Comparison of ENCODE assay signal across 32 cellular contexts in genomic region chr16:12951392-12951791, GRCh38. TPM values are rescaled to one million over a fixed set of nuclear protein-coding genes. Genes with fewer than 3 reads are reported as not detected.
A peak's percentile ranks its signal among the peaks of the same experiment; 100 is the strongest.
DNase-seq lines count a peak whose midpoint lies in the region; ATAC-seq and TF ChIP-seq lines count a peak whose summit lies in the region.
"Had no signal": no experiment of that assay in that cellular context is flagged by ENCODE, and none has a peak within 500 bp of the region (broad histone marks: within the 10 kb centered on the region; RNA-seq: fewer than 3 reads in every experiment).

No MANE protein-coding gene starts in this region.

- intact Hi-C loops in mammary epithelial cell (cut with micrococcal nuclease): no loop called here

- TF ChIP-seq CTCF in mammary epithelial cell (conservative IDR thresholded peaks at IDR 0.05 in 1 of 2, IDR thresholded peaks at IDR 0.05 in 1 of 2; ENCODE audit: extremely low read depth in 1 of 2, insufficient read depth in 1 of 2, low read depth in 1 of 2, low read length in 2 of 2): no peak

- DNase-seq in DMS153 (lab: John Stamatoyannopoulos, UW) (peak; percentile 22), DMS153 treated with DMSO at 0.1 percent for 48 hours (lab: John Stamatoyannopoulos, UW; ENCODE audit: unreplicated experiment) (no peak), NCI-H1105 (lab: John Stamatoyannopoulos, UW) (peak; percentile 74), NCI-H748 (lab: John Stamatoyannopoulos, UW; ENCODE audit: unreplicated experiment) (peak; percentile 86), left kidney (ENCODE audit: low read depth, low spot score) (peak; percentile 62), mammary epithelial cell (no peak)
- no peak for DNase-seq in activated CD4-positive, alpha-beta T cell treated with anti-CD3 and anti-CD28 coated beads, Interleukin-2, amount 50 U/mL, for 1 hour
- DNase-seq: activated CD4-positive, alpha-beta memory T cell treated with anti-CD3 and anti-CD28 coated beads for 36 hours; activated naive CD4-positive, alpha-beta T cell treated with Interleukin-2 at 50 U/mL for 16 hours; activated T-cell treated with anti-CD3 and anti-CD28 coated beads, Interleukin-2, amount 50 U/mL, for 72 hours; Caco-2; central memory CD4-positive, alpha-beta T cell; cortex of kidney; DND-41; effector memory CD4-positive, alpha-beta T cell; GOT3; HFFc6; left colon; NCI-H1436; NCI-H2227 treated with DMSO at 0.1 percent for 48 hours; PC-3; T-helper 2 cell; trophoblast cell had no signal

- no peak overlapping the region for H3K27ac ChIP-seq in mammary epithelial cell (ENCODE audit: insufficient read depth, low read depth, low read length)
- H3K27ac ChIP-seq: 22Rv1; BLaER1 treated with 17β-estradiol and CSF1 and Interleukin-3, amounts not matched to agents 10 nM and 100 nM; epithelial cell of prostate had no signal

- peaks cover 52% of the 10 kb centered on the region for H3K79me2 ChIP-seq in mammary epithelial cell (ENCODE audit: insufficient read depth, low read length)

- dilution Hi-C loops in mammary epithelial cell (cut with HindIII; ENCODE audit: low sequenced_read_pairs): no loop called here

- CTCF ChIA-PET in mammary epithelial cell (lab: Charles Lee; ENCODE audit: low non-redundant PET): no interaction called here

- no peak overlapping the region for H3K4me2 ChIP-seq in mammary epithelial cell (ENCODE audit: insufficient read depth, low read depth, low read length)
- H3K4me2 ChIP-seq: BLaER1 treated with 17β-estradiol and CSF1 and Interleukin-3, amounts not matched to agents 10 nM and 100 nM had no signal

- no peaks in the 10 kb centered on the region for H3K27me3 ChIP-seq in mammary epithelial cell (ENCODE audit: insufficient read depth, low read length)
- H3K27me3 ChIP-seq: BLaER1 treated with 17β-estradiol and CSF1 and Interleukin-3, amounts not matched to agents 10 nM and 100 nM had no signal

- H4K20me1 ChIP-seq in mammary epithelial cell (ENCODE audit: insufficient read depth, low read length): no peaks in the 10 kb centered on the region
- H4K20me1 ChIP-seq: BLaER1 treated with 17β-estradiol and CSF1 and Interleukin-3, amounts not matched to agents 10 nM and 100 nM had no signal

- H2AFZ ChIP-seq in mammary epithelial cell (ENCODE audit: low read depth, low read length): no peak overlapping the region

- no TSS peak for BruUV-seq in mammary epithelial cell (replicated peaks; lab: Mats Ljungman, UMichigan)

- H3K4me3 ChIP-seq in mammary epithelial cell (replicated peaks in 1 of 3; ENCODE audit: insufficient read depth in 1 of 3, low read depth in 2 of 3, low read length in 3 of 3): no peak overlapping the region
- H3K4me3 ChIP-seq: BLaER1 treated with 17β-estradiol and CSF1 and Interleukin-3, amounts not matched to agents 10 nM and 100 nM had no signal

- in situ Hi-C loops in mammary epithelial cell (cut with MboI; ENCODE audit: low sequenced_read_pairs in 2 of 2): no loop called here

- no peak for ATAC-seq in HG02571 (IDR thresholded peaks at IDR 0.05; ENCODE audit: unreplicated experiment)
- ATAC-seq: activated CD4-positive, CD25-positive, alpha-beta regulatory T cell treated with anti-CD3 and anti-CD28 coated beads, Interleukin-2, amount 50 U/mL, for 24 hours; activated T-cell treated with anti-CD3 and anti-CD28 coated beads, Interleukin-2, amount 50 U/mL, for 72 hours; left colon; PC-3; Right ventricle myocardium inferior; stimulated activated memory B cell treated with anti-CD40 and anti-IgM and Interleukin-4, amounts not matched to agents 10 μg/mL and 1 μg/mL and 100 μg/mL, for 72 hours had no signal

- H3K9me3 ChIP-seq in mammary epithelial cell (replicated peaks; ENCODE audit: insufficient read depth, low read length): no peaks in the 10 kb centered on the region
- H3K9me3 ChIP-seq: Caco-2 had no signal

- no peaks in the 10 kb centered on the region for H3K36me3 ChIP-seq in mammary epithelial cell (ENCODE audit: insufficient read depth, low read length)
- H3K36me3 ChIP-seq: BLaER1 treated with 17β-estradiol and CSF1 and Interleukin-3, amounts not matched to agents 10 nM and 100 nM had no signal

- no peak overlapping the region for H3K9ac ChIP-seq in mammary epithelial cell (ENCODE audit: insufficient read depth, low read length)
- H3K9ac ChIP-seq: BLaER1 treated with 17β-estradiol and CSF1 and Interleukin-3, amounts not matched to agents 10 nM and 100 nM had no signal

- WGBS in mammary epithelial cell (ENCODE audit: low coverage, missing lambda C conversion rate): 100% methylated on average over 1 of the region's 1 CpG

- H3K4me1 ChIP-seq in mammary epithelial cell (ENCODE audit: insufficient read depth, low read length): peaks cover 13% of the 10 kb centered on the region
- H3K4me1 ChIP-seq: BLaER1 treated with 17β-estradiol and CSF1 and Interleukin-3, amounts not matched to agents 10 nM and 100 nM; Caco-2 had no signal

RNA-seq across cellular contexts. Expression of gene SHISA9, which starts 50.0 kb away (rescaled TPM):
- total RNA-seq in mammary epithelial cell: 10 to 100 TPM; 15.7 to 60.5 TPM
- 16.8 TPM for polyA plus RNA-seq in mammary epithelial cell
- 12.5 TPM for polyA minus RNA-seq in mammary epithelial cell
- total RNA-seq: HFFc6, osteocyte, PC-3, skeletal muscle tissue had no signal

Comparison
In these comparisons a context has a peak if more than half of its experiments do, and no peak if none do; other contexts are left out.
1. DNase-seq: peak in DMS153 (single experiment), NCI-H1105 (single experiment), NCI-H748 (single experiment) and left kidney (single experiment); none in DMS153 treated with DMSO at 0.1 percent for 48 hours (single experiment), activated CD4-positive, alpha-beta T cell treated with anti-CD3 and anti-CD28 coated beads, Interleukin-2, amount 50 U/mL, for 1 hour (single experiment) and mammary epithelial cell (single experiment).